ENCODE assay signal across 5 cellular contexts in the genomic region with DNA sequence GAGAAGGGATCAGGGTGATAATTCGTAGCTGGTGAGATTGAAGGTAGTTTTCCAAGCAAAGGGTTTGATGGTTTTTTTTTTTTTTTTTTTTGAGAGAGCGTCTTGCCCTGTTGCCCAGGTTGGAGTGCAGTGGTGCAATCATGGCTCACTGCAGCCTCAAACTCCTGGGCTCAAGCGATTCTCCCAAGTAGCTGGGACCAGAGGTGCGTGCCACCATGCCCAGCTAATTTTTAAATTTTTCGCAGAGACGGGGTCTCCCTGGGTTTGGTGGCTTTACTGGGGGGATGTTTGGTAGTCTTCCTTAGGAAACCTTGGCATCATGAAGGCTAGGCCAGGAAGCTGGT.
"Had no signal": no experiment of that assay in that cellular context is flagged by ENCODE, and none has a peak within 500 bp of the region (broad histone marks: within the 10 kb centered on the region; RNA-seq: fewer than 3 reads in every experiment).

No MANE protein-coding gene starts in this region.

- ATAC-seq: naive thymus-derived CD8-positive, alpha-beta T cell had no signal

- H3K27ac ChIP-seq: transverse colon had no signal

- H3K4me3 ChIP-seq: mucosa of descending colon, skin epidermis, transverse colon had no signal

- DNase-seq: activated gamma-delta T cell had no signal

- H3K9me3 ChIP-seq: mucosa of descending colon, transverse colon had no signal

- H3K4me1 ChIP-seq: transverse colon had no signal

- H3K36me3 ChIP-seq: transverse colon had no signal
